ENCODE assay signal across 8 cellular contexts in the genomic region with DNA sequence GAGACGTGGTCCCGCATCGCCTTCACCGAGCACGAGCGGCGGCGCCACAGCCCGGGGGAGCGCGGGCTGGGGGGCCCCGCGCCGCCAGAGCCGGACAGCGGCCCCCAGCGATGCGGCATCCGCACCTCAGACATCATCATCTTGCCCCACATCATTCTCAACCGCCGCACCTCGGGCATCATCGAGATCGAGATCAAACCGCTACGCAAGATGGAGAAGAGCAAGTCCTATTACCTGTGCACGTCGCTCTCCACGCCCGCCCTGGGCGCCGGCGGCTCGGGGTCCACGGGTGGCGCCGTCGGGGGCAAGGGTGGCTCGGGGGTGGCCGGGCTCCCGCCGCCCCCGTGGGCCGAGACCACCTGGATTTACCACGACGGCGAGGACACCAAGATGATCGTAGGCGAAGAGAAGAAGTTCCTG. TPM values are rescaled to one million over a fixed set of nuclear protein-coding genes. Genes with fewer than 3 reads are reported as not detected.
DNase-seq lines count a peak whose midpoint lies in the region; ATAC-seq, FAIRE-seq and TF ChIP-seq lines count a peak whose summit lies in the region.

No MANE protein-coding gene starts in this region.

- H3F3A ChIP-seq in SU-DHL-6 (ENCODE audit: insufficient read depth): no peaks in the 10 kb centered on the region

- TF ChIP-seq EP300 in suprapubic skin (IDR thresholded peaks at IDR 0.05): no peak

- peak overlapping the region; percentile 72 for H3K9ac ChIP-seq in SU-DHL-6 (ENCODE audit: low read length)
- peak overlapping the region; percentile 90 for H3K9ac ChIP-seq in mesenchymal stem cell (ENCODE audit: low read length)

- no peak for FAIRE-seq in bronchial epithelial cell (lab: Jason Lieb, UNC)

- H2BK12ac ChIP-seq in mesenchymal stem cell (ENCODE audit: low read length in 2 of 2): peak overlapping the region in 1 of 2 experiments; percentile 70

- H3K27me3 ChIP-seq in SU-DHL-6 (ENCODE audit: low read length) (no peaks in the 10 kb centered on the region), bronchial epithelial cell (ENCODE audit: control insufficient read depth, insufficient read depth, low read length) (peaks cover 7% of the 10 kb centered on the region), mesenchymal stem cell (ENCODE audit: control insufficient read depth in 1 of 2, insufficient read depth in 1 of 2, low read length in 2 of 2) (peaks cover 4 to 13% of the 10 kb centered on the region in 2 experiments), suprapubic skin (no peaks in the 10 kb centered on the region)

- no peaks in the 10 kb centered on the region for H3K79me2 ChIP-seq in SU-DHL-6 (ENCODE audit: insufficient read depth, low read length)

- WGBS in mesenchymal stem cell: 1% methylated on average over 43 of the region's 49 CpGs
- under 1% methylated on average over 34 of the region's 49 CpGs for WGBS in suprapubic skin

- TF ChIP-seq CTCF in AG10803 (conservative IDR thresholded peaks at IDR 0.05; ENCODE audit: low read length): no peak
- no peak for TF ChIP-seq CTCF in SU-DHL-6 (IDR thresholded peaks at IDR 0.05; ENCODE audit: insufficient read depth, low read length, poor library complexity, severe bottlenecking)
- TF ChIP-seq CTCF in bronchial epithelial cell (IDR thresholded peaks at IDR 0.05; ENCODE audit: insufficient read depth, low read length, severe bottlenecking): no peak
- TF ChIP-seq CTCF in suprapubic skin (IDR thresholded peaks at IDR 0.05): no peak

- peak overlapping the region in 1 of 2 experiments; percentile 6 for H3K14ac ChIP-seq in mesenchymal stem cell (ENCODE audit: low read length in 2 of 2)

- ATAC-seq in GM19438 (IDR thresholded peaks at IDR 0.05; ENCODE audit: low read depth, unreplicated experiment): peak; percentile 4
- no peak for ATAC-seq in HG03460 (IDR thresholded peaks at IDR 0.05; ENCODE audit: unreplicated experiment)

- peaks cover 12% of the 10 kb centered on the region for H3K79me1 ChIP-seq in mesenchymal stem cell (replicated peaks; ENCODE audit: low read length, poor library complexity, severe bottlenecking)

- H3K23ac ChIP-seq in mesenchymal stem cell (ENCODE audit: low read length in 2 of 2): peak overlapping the region in 1 of 2 experiments; percentile 92

- no peaks in the 10 kb centered on the region for H4K20me1 ChIP-seq in SU-DHL-6 (ENCODE audit: low read depth, low read length)

- peak overlapping the region; percentile 15 for H2BK15ac ChIP-seq in mesenchymal stem cell (ENCODE audit: low read depth, poor library complexity, severe bottlenecking)

- no peak for TF ChIP-seq POLR2A in suprapubic skin (IDR thresholded peaks at IDR 0.05)

- H2BK5ac ChIP-seq in mesenchymal stem cell (ENCODE audit: low read depth, low read length, poor library complexity, severe bottlenecking): no peak overlapping the region

- H2AK5ac ChIP-seq in mesenchymal stem cell (ENCODE audit: low read length, severe bottlenecking): no peak overlapping the region

- DNase-seq in AG10803 (ENCODE audit: low read depth): no peak
- no peak for DNase-seq in bronchial epithelial cell (ENCODE audit: low read depth)
- DNase-seq in mesenchymal stem cell: no peak
- DNase-seq in suprapubic skin (ENCODE audit: low spot score in 2 of 2): no peak
- DNase-seq in NCI-H2029 treated with DMSO at 0.1 percent for 48 hours (lab: John Stamatoyannopoulos, UW): no peak

- H3K4me3 ChIP-seq in AG10803 (ENCODE audit: low read length) (peak overlapping the region; percentile 97), SU-DHL-6 (ENCODE audit: insufficient read depth, low read length, poor library complexity, severe bottlenecking) (peak overlapping the region; percentile 70), bronchial epithelial cell (ENCODE audit: low read depth, low read length) (peak overlapping the region; percentile 96), mesenchymal stem cell (ENCODE audit: insufficient read depth in 1 of 2, low read depth in 1 of 2, low read length in 2 of 2) (peak overlapping the region; percentile 87 to 93), suprapubic skin (peak overlapping the region; percentile 99)

- H3K9me2 ChIP-seq in SU-DHL-6 (replicated peaks; ENCODE audit: insufficient read depth, low read length): no peaks in the 10 kb centered on the region

- H3K4ac ChIP-seq in mesenchymal stem cell (ENCODE audit: low read depth in 1 of 2, low read length in 2 of 2): peak overlapping the region; percentile 9 to 90

- H3K9me3 ChIP-seq in SU-DHL-6 (ENCODE audit: insufficient read depth, low read length) (no peaks in the 10 kb centered on the region), mesenchymal stem cell (ENCODE audit: control insufficient read depth, low read length) (no peaks in the 10 kb centered on the region), suprapubic skin (no peaks in the 10 kb centered on the region)

- H4K8ac ChIP-seq in mesenchymal stem cell (ENCODE audit: low read length): peak overlapping the region; percentile 69

- peak overlapping the region; percentile 44 for H2BK120ac ChIP-seq in mesenchymal stem cell (ENCODE audit: low read depth, low read length)

- H3K36me3 ChIP-seq in SU-DHL-6 (ENCODE audit: low read length) (no peaks in the 10 kb centered on the region), bronchial epithelial cell (ENCODE audit: control insufficient read depth, insufficient read depth, low read length) (no peaks in the 10 kb centered on the region), mesenchymal stem cell (ENCODE audit: control insufficient read depth in 1 of 2, insufficient read depth in 2 of 2, low read depth in 1 of 2, low read length in 2 of 2) (no peaks in the 10 kb centered on the region), suprapubic skin (no peaks in the 10 kb centered on the region)

- H3K18ac ChIP-seq in mesenchymal stem cell (ENCODE audit: low read depth in 1 of 2, low read length in 2 of 2): peak overlapping the region; percentile 74 to 97

- H2AFZ ChIP-seq in SU-DHL-6 (ENCODE audit: low read depth, low read length, severe bottlenecking) (peak overlapping the region; percentile 86), mesenchymal stem cell (ENCODE audit: low read depth, low read length) (peak overlapping the region; percentile 74)

- peaks cover 14% of the 10 kb centered on the region for H3K4me1 ChIP-seq in mesenchymal stem cell (ENCODE audit: control insufficient read depth, insufficient read depth, low read depth, low read length)
- H3K4me1 ChIP-seq in suprapubic skin: peaks cover 41% of the 10 kb centered on the region

- H3K27ac ChIP-seq in SU-DHL-6 (ENCODE audit: low read depth, low read length): no peak overlapping the region
- H3K27ac ChIP-seq in mesenchymal stem cell (ENCODE audit: low read length, poor library complexity, severe bottlenecking): no peak overlapping the region
- peak overlapping the region; percentile 91 for H3K27ac ChIP-seq in suprapubic skin

- peak overlapping the region; percentile 62 for H4K91ac ChIP-seq in mesenchymal stem cell (ENCODE audit: low read length)

- H3K4me2 ChIP-seq in SU-DHL-6 (ENCODE audit: low read depth, low read length, poor library complexity, severe bottlenecking) (peak overlapping the region; percentile 74), mesenchymal stem cell (ENCODE audit: low read length, poor library complexity, severe bottlenecking) (peak overlapping the region; percentile 92)

RNA-seq across cellular contexts. Expression of gene CNNM2, which starts 0.7 kb away (rescaled TPM):
- 3.7 and 3.9 TPM in 2 replicates for total RNA-seq in bronchial epithelial cell
- polyA plus RNA-seq in mesenchymal stem cell (2013, experiment 1 of 2): 12.4 TPM
- polyA plus RNA-seq in mesenchymal stem cell (2013, experiment 2 of 2): 11.7 TPM
- total RNA-seq in suprapubic skin: 10 to 100 TPM in 3 of 4 donors, 1 to 10 TPM in 1; 8.7 to 16.9 (median 12.9) TPM

RNA-seq across cellular contexts. Expression of gene AS3MT, which starts 49.6 kb away (rescaled TPM):
- 2.1 and 2.6 TPM in 2 replicates for total RNA-seq in bronchial epithelial cell
- polyA plus RNA-seq in mesenchymal stem cell (2013, experiment 1 of 2): 2.8 TPM
- polyA plus RNA-seq in mesenchymal stem cell (2013, experiment 2 of 2): 2.6 TPM
- 1 to 10 TPM; 1.4 to 4.7 (median 3.6) TPM for total RNA-seq in suprapubic skin
